11 cellular contexts compared by ENCODE assay signal in genomic region chr3:65596511-65597224, GRCh38.
DNase-seq lines count a peak whose midpoint lies in the region; ATAC-seq and TF ChIP-seq lines count a peak whose summit lies in the region.
"Had no signal": no experiment of that assay in that cellular context is flagged by ENCODE, and none has a peak within 500 bp of the region (broad histone marks: within the 10 kb centered on the region; RNA-seq: fewer than 3 reads in every experiment).

No MANE protein-coding gene starts in this region.

- H3K4me3 ChIP-seq in astrocyte of the spinal cord (ENCODE audit: low read depth, low read length) = peak overlapping the region; percentile 41
- H3K4me3 ChIP-seq: lung had no signal

- in situ Hi-C loops in astrocyte of the spinal cord (cut with HindIII; ENCODE audit: low sequenced_read_pairs) = no loop called here

- no peak for TF ChIP-seq CTCF in astrocyte of the spinal cord (IDR thresholded peaks at IDR 0.05; ENCODE audit: low read depth, low read length)

- peak; percentile 3 for DNase-seq in NCI-H1092 (lab: John Stamatoyannopoulos, UW)
- no peak for DNase-seq in astrocyte of the spinal cord (ENCODE audit: low read depth, low spot score)
- peak; percentile 68 for DNase-seq in inferior parietal cortex (ENCODE audit: extremely low spot score)
- peak; percentile 84 for DNase-seq in superior temporal gyrus (ENCODE audit: extremely low spot score)
- DNase-seq in activated T-cell treated with anti-CD3 and anti-CD28 coated beads for 4 hours = no peak
- DNase-seq in stimulated activated CD4-positive, alpha-beta T cell treated with anti-CD3 and anti-CD28 coated beads, Interleukin-4, amount 100 ng/mL, for 1 hour = no peak
- DNase-seq: activated CD4-positive, alpha-beta memory T cell treated with anti-CD3 and anti-CD28 coated beads for 36 hours; GDM1 had no signal

- ATAC-seq in HG03159 (IDR thresholded peaks at IDR 0.05; ENCODE audit: unreplicated experiment) (no peak), HG02938 (IDR thresholded peaks at IDR 0.05; ENCODE audit: unreplicated experiment) (no peak)

Comparison
In these comparisons a context has a peak if more than half of its experiments do, and no peak if none do; other contexts are left out.
1. DNase-seq: peak in NCI-H1092 (single experiment), inferior parietal cortex (single experiment) and superior temporal gyrus (single experiment); none in astrocyte of the spinal cord (single experiment), activated T-cell treated with anti-CD3 and anti-CD28 coated beads for 4 hours (single experiment) and stimulated activated CD4-positive, alpha-beta T cell treated with anti-CD3 and anti-CD28 coated beads, Interleukin-4, amount 100 ng/mL, for 1 hour (single experiment).